ENCODE assay signal across 17 cellular contexts in the genomic region with DNA sequence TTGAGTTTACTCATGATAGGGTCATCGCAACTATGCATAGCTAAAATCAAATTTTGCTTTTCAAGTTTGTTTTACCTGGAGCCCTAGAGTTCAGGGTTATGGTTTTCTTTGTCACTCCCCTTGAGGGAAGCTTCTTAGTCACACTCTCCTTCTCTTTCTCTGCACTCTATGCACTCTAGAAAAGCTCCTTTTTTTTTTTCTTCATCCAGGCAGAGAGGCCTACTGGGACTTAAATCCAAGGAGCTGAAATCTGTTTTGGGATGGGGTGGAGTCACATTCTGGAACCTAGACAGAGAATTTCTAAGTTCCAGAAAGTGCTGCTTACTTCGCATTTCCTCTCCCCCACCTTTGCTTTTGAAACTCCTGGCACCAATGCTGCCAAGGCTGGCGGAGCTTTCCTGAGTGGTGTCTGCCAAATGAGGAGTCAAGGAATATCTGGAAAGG. TPM values are rescaled to one million over a fixed set of nuclear protein-coding genes. Genes with fewer than 3 reads are reported as not detected.
A peak's percentile ranks its signal among the peaks of the same experiment; 100 is the strongest.
DNase-seq lines count a peak whose midpoint lies in the region; ATAC-seq, FAIRE-seq and TF ChIP-seq lines count a peak whose summit lies in the region.
"Had no signal": no experiment of that assay in that cellular context is flagged by ENCODE, and none has a peak within 500 bp of the region (broad histone marks: within the 10 kb centered on the region; RNA-seq: fewer than 3 reads in every experiment).

No MANE protein-coding gene starts in this region.

- intact Hi-C loops in activated T-helper 2 cell treated with anti-CD3 and anti-CD28 coated beads, Interferon-gamma antibody, Interleukin-2, Interleukin-4, amounts not matched to agents 10 μg/mL and 5 μg/mL and 100 μg/mL, durations not matched to agents 14 hours and 24 hours and 36 hours (cut with micrococcal nuclease): loop anchor here (2.0 kb wide), 3 partner anchors 14 to 32 kb away; no protein-coding TSS in a partner anchor
- intact Hi-C loops in sciatic nerve (cut with DNase I): no loop called here

- no peaks in the 10 kb centered on the region for H3K27me3 ChIP-seq in foreskin keratinocyte

- H3K4me1 Mint-ChIP-seq in activated T-helper 2 cell treated with anti-CD3 and anti-CD28 coated beads, Interferon-gamma antibody, Interleukin-2, Interleukin-4, amounts not matched to agents 10 μg/mL and 5 μg/mL and 100 μg/mL, durations not matched to agents 14 hours and 24 hours and 36 hours (ENCODE audit: low read depth): peaks cover 49% of the 10 kb centered on the region

- H3K9me3 Mint-ChIP-seq in activated T-helper 2 cell treated with anti-CD3 and anti-CD28 coated beads, Interferon-gamma antibody, Interleukin-2, Interleukin-4, amounts not matched to agents 10 μg/mL and 5 μg/mL and 100 μg/mL, durations not matched to agents 14 hours and 24 hours and 36 hours: peaks cover 15% of the 10 kb centered on the region
- H3K9me3 Mint-ChIP-seq: activated naive CD4-positive, alpha-beta T cell treated with anti-CD3 and anti-CD28 coated beads for 36 hours had no signal

- no peak for TF ChIP-seq POLR2A in GM12892 (IDR thresholded peaks at IDR 0.05; ENCODE audit: low read depth, low read length)

- no peak for FAIRE-seq in GM12892 (lab: Jason Lieb, UNC)

- peaks cover 15% of the 10 kb centered on the region for H3K4me1 ChIP-seq in foreskin keratinocyte

- no peaks in the 10 kb centered on the region for H3K27me3 Mint-ChIP-seq in activated T-helper 2 cell treated with anti-CD3 and anti-CD28 coated beads, Interferon-gamma antibody, Interleukin-2, Interleukin-4, amounts not matched to agents 10 μg/mL and 5 μg/mL and 100 μg/mL, durations not matched to agents 14 hours and 24 hours and 36 hours (ENCODE audit: low read depth)

- DNase-seq in ELR (ENCODE audit: low read depth) (peak; percentile 51), foreskin keratinocyte (peak; percentile 75 to 89), sciatic nerve (ENCODE audit: low spot score) (no peak), NCI-H524 (lab: John Stamatoyannopoulos, UW) (no peak), HK-2 (ENCODE audit: unreplicated experiment) (no peak), GM12892 (ENCODE audit: insufficient read length) (no peak)
- DNase-seq in activated T-helper 2 cell treated with anti-CD3 and anti-CD28 coated beads, Interferon-gamma antibody, Interleukin-2, Interleukin-4, amounts not matched to agents 10 μg/mL and 5 μg/mL and 100 μg/mL, durations not matched to agents 14 hours and 24 hours and 36 hours (ENCODE audit: low spot score): no peak
- DNase-seq: activated naive CD4-positive, alpha-beta T cell treated with anti-CD3 and anti-CD28 coated beads for 36 hours; AML-193; NCI-H187; NCI-H748 treated with DMSO at 0.1 percent for 48 hours; occipital lobe; SIG-M5; stimulated activated CD4-positive, alpha-beta T cell treated with anti-CD3 and anti-CD28 coated beads, Interleukin-12 subunit alpha, Interleukin-12 subunit beta, amount 100 ng/mL, for 4 hours had no signal

- no peak for TF ChIP-seq CTCF in foreskin keratinocyte (conservative IDR thresholded peaks at IDR 0.05)

- peak; percentile 93 for ATAC-seq in foreskin keratinocyte
- ATAC-seq in sciatic nerve: peak; percentile 17
- ATAC-seq in GM19395 (IDR thresholded peaks at IDR 0.05; ENCODE audit: unreplicated experiment): no peak

- H3K27ac ChIP-seq in foreskin keratinocyte: peak overlapping the region; percentile 79
- H3K27ac ChIP-seq: KMS-11 had no signal

- H3K4me3 Mint-ChIP-seq in activated T-helper 2 cell treated with anti-CD3 and anti-CD28 coated beads, Interferon-gamma antibody, Interleukin-2, Interleukin-4, amounts not matched to agents 10 μg/mL and 5 μg/mL and 100 μg/mL, durations not matched to agents 14 hours and 24 hours and 36 hours (ENCODE audit: low read depth): no peak overlapping the region
- H3K4me3 Mint-ChIP-seq: activated naive CD4-positive, alpha-beta T cell treated with anti-CD3 and anti-CD28 coated beads for 36 hours had no signal

- H3K36me3 Mint-ChIP-seq in activated T-helper 2 cell treated with anti-CD3 and anti-CD28 coated beads, Interferon-gamma antibody, Interleukin-2, Interleukin-4, amounts not matched to agents 10 μg/mL and 5 μg/mL and 100 μg/mL, durations not matched to agents 14 hours and 24 hours and 36 hours (ENCODE audit: low read depth): peaks cover 21% of the 10 kb centered on the region

- H3K27ac Mint-ChIP-seq in activated T-helper 2 cell treated with anti-CD3 and anti-CD28 coated beads, Interferon-gamma antibody, Interleukin-2, Interleukin-4, amounts not matched to agents 10 μg/mL and 5 μg/mL and 100 μg/mL, durations not matched to agents 14 hours and 24 hours and 36 hours: peak overlapping the region; percentile 10
- H3K27ac Mint-ChIP-seq: activated naive CD4-positive, alpha-beta T cell treated with anti-CD3 and anti-CD28 coated beads for 36 hours had no signal

RNA-seq across cellular contexts. Expression of a gene that starts 19.1 kb away (rescaled TPM):
- 61.9 and 68.2 TPM in 2 replicates for total RNA-seq in activated T-helper 2 cell treated with anti-CD3 and anti-CD28 coated beads, Interferon-gamma antibody, Interleukin-2, Interleukin-4, amounts not matched to agents 10 μg/mL and 5 μg/mL and 100 μg/mL, durations not matched to agents 14 hours and 24 hours and 36 hours
- total RNA-seq in foreskin keratinocyte (2.2 and 4.0 TPM in 2 replicates), sciatic nerve (4.9 TPM)
- 0.60 and 1.2 TPM in 2 replicates for polyA plus RNA-seq in foreskin keratinocyte
- 6.2 TPM for polyA plus RNA-seq in GM12892 (2012; ENCODE audit: missing spikeins)
- total RNA-seq: temporal lobe had no signal

RNA-seq across cellular contexts. Expression of a gene that starts 25.2 kb away (rescaled TPM):
- total RNA-seq in activated T-helper 2 cell treated with anti-CD3 and anti-CD28 coated beads, Interferon-gamma antibody, Interleukin-2, Interleukin-4, amounts not matched to agents 10 μg/mL and 5 μg/mL and 100 μg/mL, durations not matched to agents 14 hours and 24 hours and 36 hours: 10.7 and 11.1 TPM in 2 replicates
- total RNA-seq in foreskin keratinocyte (0.11 and 0.20 TPM in 2 replicates), sciatic nerve (3.8 TPM)
- polyA plus RNA-seq in foreskin keratinocyte: 0.03 and 0.09 TPM in 2 replicates
- polyA plus RNA-seq in GM12892 (2012; ENCODE audit: missing spikeins): not detected
- total RNA-seq: occipital lobe had no signal

Comparison
In these comparisons a context has a peak if more than half of its experiments do, and no peak if none do; other contexts are left out.
1. DNase-seq: peak in ELR (single experiment) and foreskin keratinocyte (2 of 2); none in activated T-helper 2 cell treated with anti-CD3 and anti-CD28 coated beads, Interferon-gamma antibody, Interleukin-2, Interleukin-4, amounts not matched to agents 10 μg/mL and 5 μg/mL and 100 μg/mL, durations not matched to agents 14 hours and 24 hours and 36 hours (single experiment), sciatic nerve (single experiment), NCI-H524 (0 of 2), HK-2 (single experiment) and GM12892 (single experiment).
2. RNA of a gene that starts 19.1 kb away (total RNA-seq): 61.9 to 68.2 TPM in activated T-helper 2 cell treated with anti-CD3 and anti-CD28 coated beads, Interferon-gamma antibody, Interleukin-2, Interleukin-4, amounts not matched to agents 10 μg/mL and 5 μg/mL and 100 μg/mL, durations not matched to agents 14 hours and 24 hours and 36 hours; 4.9 TPM in sciatic nerve (single experiment) and 2.2 to 4.0 TPM in foreskin keratinocyte; every median in the first group is over 10 times any median in the second.